ENCODE assay signal across 15 cellular contexts in the genomic region with DNA sequence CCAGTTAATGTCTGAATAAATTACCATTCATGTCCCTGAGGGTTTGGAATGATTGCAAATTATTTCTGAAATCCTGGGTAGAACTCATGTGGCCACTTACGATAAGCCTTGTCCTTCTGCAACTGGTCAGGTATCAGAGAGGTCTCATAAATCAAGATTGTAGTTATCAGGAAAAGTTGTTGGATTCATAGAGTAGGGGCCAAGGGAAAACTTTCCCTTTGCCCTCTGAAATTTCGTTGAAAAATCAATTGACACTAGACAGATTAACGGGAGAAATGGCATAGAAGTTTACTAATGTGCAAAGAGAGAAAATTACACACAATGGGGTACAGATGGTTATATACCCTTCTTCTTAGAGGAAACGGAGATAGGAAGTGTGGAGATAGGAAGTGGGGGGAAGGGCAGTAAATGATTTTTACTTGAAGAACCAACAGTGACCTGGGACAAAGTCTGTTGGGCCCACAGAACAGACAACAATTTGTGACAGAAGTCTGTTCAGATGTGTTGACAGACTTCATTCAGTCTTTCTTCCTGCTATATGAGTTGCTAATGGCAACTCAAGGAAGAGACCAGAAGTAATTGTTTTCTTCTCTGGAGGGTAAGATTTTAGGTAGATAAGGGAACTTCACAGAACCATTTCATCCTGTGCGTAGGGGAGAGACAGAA.
A peak's percentile ranks its signal among the peaks of the same experiment; 100 is the strongest.
DNase-seq lines count a peak whose midpoint lies in the region; ATAC-seq and TF ChIP-seq lines count a peak whose summit lies in the region.
"Had no signal": no experiment of that assay in that cellular context is flagged by ENCODE, and none has a peak within 500 bp of the region (broad histone marks: within the 10 kb centered on the region; RNA-seq: fewer than 3 reads in every experiment).

No MANE protein-coding gene starts in this region.

- H3K36me3 ChIP-seq in adipocyte (ENCODE audit: control insufficient read depth, insufficient read depth, low read length, severe bottlenecking): peaks cover 4% of the 10 kb centered on the region
- no peaks in the 10 kb centered on the region for H3K36me3 ChIP-seq in lower lobe of right lung
- no peaks in the 10 kb centered on the region for H3K36me3 ChIP-seq in thyroid gland
- H3K36me3 ChIP-seq: sigmoid colon, tibial nerve had no signal

- H3K27me3 ChIP-seq in adipocyte (replicated peaks; ENCODE audit: control insufficient read depth, insufficient read depth, low read length): no peaks in the 10 kb centered on the region
- H3K27me3 ChIP-seq in lower lobe of right lung (ENCODE audit: low read depth): no peaks in the 10 kb centered on the region
- H3K27me3 ChIP-seq in thyroid gland: no peaks in the 10 kb centered on the region
- H3K27me3 ChIP-seq: sigmoid colon, tibial nerve had no signal

- no peaks in the 10 kb centered on the region for H3K9me3 Mint-ChIP-seq in activated T-cell treated with anti-CD3 and anti-CD28 coated beads, Interleukin-2, amount 50 U/mL, for 72 hours
- H3K9me3 Mint-ChIP-seq: activated CD8-positive, alpha-beta T cell treated with anti-CD3 and anti-CD28 coated beads for 36 hours; GM23338; T-helper 1 cell treated with Interleukin-12 subunit alpha and Interleukin-12 subunit beta and Interleukin-4 antibody, amounts not matched to agents 30 μg/mL and 1 μg/mL, for 36 hours had no signal

- H3K9ac ChIP-seq in adipocyte (ENCODE audit: low read length): peak overlapping the region; percentile 38

- no peak for DNase-seq in activated T-cell treated with anti-CD3 and anti-CD28 coated beads, Interleukin-2, amount 50 U/mL, for 72 hours
- DNase-seq in activated T-cell treated with anti-CD3 and anti-CD28 coated beads for 4 hours (no peak), adipocyte (ENCODE audit: low read depth) (no peak), lower lobe of right lung (no peak), thyroid gland (no peak), T-helper 1 cell (no peak)
- DNase-seq: activated CD8-positive, alpha-beta T cell treated with anti-CD3 and anti-CD28 coated beads for 36 hours; activated naive CD4-positive, alpha-beta T cell; DMS153; sigmoid colon had no signal

- H3K4me1 Mint-ChIP-seq in activated T-cell treated with anti-CD3 and anti-CD28 coated beads, Interleukin-2, amount 50 U/mL, for 72 hours (ENCODE audit: low read depth): peaks cover 30% of the 10 kb centered on the region

- TF ChIP-seq POLR2A in thyroid gland (IDR thresholded peaks at IDR 0.05): no peak

- H3K4me3 ChIP-seq in adipocyte (ENCODE audit: low read length) (no peak overlapping the region), lower lobe of right lung (no peak overlapping the region), thyroid gland (replicated peaks in 1 of 3) (no peak overlapping the region)
- H3K4me3 ChIP-seq: GM23338, sigmoid colon, tibial nerve had no signal

- no peaks in the 10 kb centered on the region for H3K27me3 Mint-ChIP-seq in activated T-cell treated with anti-CD3 and anti-CD28 coated beads, Interleukin-2, amount 50 U/mL, for 72 hours (ENCODE audit: low read depth)

- H3K4me1 ChIP-seq in adipocyte (ENCODE audit: control insufficient read depth, insufficient read depth, low read length): peaks cover 65% of the 10 kb centered on the region
- H3K4me1 ChIP-seq in lower lobe of right lung: peaks cover 19% of the 10 kb centered on the region
- H3K4me1 ChIP-seq in thyroid gland: peaks cover 0 to 19% of the 10 kb centered on the region in 2 donors

- intact Hi-C loops in lower lobe of right lung (cut with DNase I) (no loop called here), thyroid gland (cut with DNase I) (no loop called here)

- H3K27ac Mint-ChIP-seq in activated T-cell treated with anti-CD3 and anti-CD28 coated beads, Interleukin-2, amount 50 U/mL, for 72 hours: no peak overlapping the region
- H3K27ac Mint-ChIP-seq: activated CD8-positive, alpha-beta T cell treated with anti-CD3 and anti-CD28 coated beads for 36 hours; GM23338; T-helper 1 cell treated with Interleukin-12 subunit alpha and Interleukin-12 subunit beta and Interleukin-4 antibody, amounts not matched to agents 30 μg/mL and 1 μg/mL, for 36 hours had no signal

- peak overlapping the region; percentile 3 to 9 for H3K4me3 Mint-ChIP-seq in activated T-cell treated with anti-CD3 and anti-CD28 coated beads, Interleukin-2, amount 50 U/mL, for 72 hours
- H3K4me3 Mint-ChIP-seq: activated CD8-positive, alpha-beta T cell treated with anti-CD3 and anti-CD28 coated beads for 36 hours; GM23338; T-helper 1 cell treated with Interleukin-12 subunit alpha and Interleukin-12 subunit beta and Interleukin-4 antibody, amounts not matched to agents 30 μg/mL and 1 μg/mL, for 36 hours had no signal

- no peaks in the 10 kb centered on the region for H3K36me3 Mint-ChIP-seq in activated T-cell treated with anti-CD3 and anti-CD28 coated beads, Interleukin-2, amount 50 U/mL, for 72 hours (ENCODE audit: insufficient read depth in 2 of 2)

- ATAC-seq in activated T-cell treated with anti-CD3 and anti-CD28 coated beads, Interleukin-2, amount 50 U/mL, for 72 hours (replicated peaks in 1 of 2): no peak
- ATAC-seq in lower lobe of right lung (no peak), HG02678 (IDR thresholded peaks at IDR 0.05; ENCODE audit: unreplicated experiment) (no peak), GM21737 (IDR thresholded peaks at IDR 0.05; ENCODE audit: unreplicated experiment) (no peak)
- ATAC-seq: activated CD8-positive, alpha-beta T cell treated with anti-CD3 and anti-CD28 coated beads for 36 hours; GM23338 had no signal

- TF ChIP-seq CTCF in lower lobe of right lung (IDR thresholded peaks at IDR 0.05): no peak
- no peak for TF ChIP-seq CTCF in thyroid gland (IDR thresholded peaks at IDR 0.05)

- H3K27ac ChIP-seq in lower lobe of right lung (peak overlapping the region; percentile 41), thyroid gland (peak overlapping the region in 2 of 3 donors; percentile 2 to 42)

- H3K9me3 ChIP-seq in adipocyte (ENCODE audit: control insufficient read depth, low read length): no peaks in the 10 kb centered on the region
- H3K9me3 ChIP-seq in lower lobe of right lung: no peaks in the 10 kb centered on the region
- H3K9me3 ChIP-seq in thyroid gland: no peaks in the 10 kb centered on the region
- H3K9me3 ChIP-seq: sigmoid colon, tibial nerve had no signal

- 78 to 81% methylated on average over 5 of the region's 5 CpGs for WGBS in thyroid gland, 2 donors
